In the genomic region with DNA sequence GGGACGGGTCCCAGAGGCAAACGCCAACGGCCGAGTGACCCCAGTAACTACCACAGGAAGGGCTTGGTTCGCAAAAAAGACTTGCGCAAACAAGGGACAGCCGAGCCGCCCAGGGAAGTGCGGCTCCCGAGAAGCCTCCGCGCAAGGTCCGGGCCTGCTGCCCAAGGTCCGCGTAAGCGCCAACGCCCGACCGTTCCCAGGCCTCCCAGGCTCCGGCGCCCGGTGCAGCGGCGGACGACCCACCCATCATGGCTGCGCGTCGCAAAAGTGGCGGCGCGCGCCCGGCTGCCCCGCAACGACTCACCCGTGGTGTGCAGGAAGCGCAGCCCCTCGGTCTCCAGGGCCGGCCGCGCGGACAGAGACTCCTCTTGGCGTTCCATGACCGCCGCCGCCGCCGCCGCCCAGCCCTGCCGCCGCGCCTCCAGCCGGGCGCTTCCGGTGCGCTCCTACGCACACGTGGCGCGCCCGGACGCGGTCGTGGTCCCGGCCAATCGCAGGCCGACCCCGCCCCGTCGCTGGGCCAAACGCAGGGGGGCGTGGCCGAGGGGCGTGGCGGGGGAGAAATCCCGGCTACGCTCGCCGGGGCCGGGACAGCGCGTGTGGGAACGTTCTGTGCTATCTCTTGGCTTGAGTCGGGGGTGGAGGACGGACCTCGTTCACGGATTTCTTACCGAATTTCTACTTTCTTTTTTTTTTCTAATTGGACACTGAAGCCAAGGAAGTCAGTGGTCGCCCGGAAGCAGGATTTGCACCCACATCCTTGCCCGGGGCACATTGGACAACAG, we compare ENCODE assay signal across 8 cellular contexts. TPM values are rescaled to one million over a fixed set of nuclear protein-coding genes. Genes with fewer than 3 reads are reported as not detected.
A peak's percentile ranks its signal among the peaks of the same experiment; 100 is the strongest.
DNase-seq lines count a peak whose midpoint lies in the region; FAIRE-seq and TF ChIP-seq lines count a peak whose summit lies in the region.

A gene with protein sequence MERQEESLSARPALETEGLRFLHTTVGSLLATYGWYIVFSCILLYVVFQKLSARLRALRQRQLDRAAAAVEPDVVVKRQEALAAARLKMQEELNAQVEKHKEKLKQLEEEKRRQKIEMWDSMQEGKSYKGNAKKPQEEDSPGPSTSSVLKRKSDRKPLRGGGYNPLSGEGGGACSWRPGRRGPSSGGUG (minus strand): TSS at position 448 of the 785 bp plus-strand sequence. CDS start 68 bp downstream, at position 380.

- H3K27ac Mint-ChIP-seq in activated naive CD4-positive, alpha-beta T cell treated with anti-CD3 and anti-CD28 coated beads for 36 hours: peak within 1 kb of the TSS; percentile 54

- TF ChIP-seq CTCF in neutrophil (IDR thresholded peaks at IDR 0.05): peak; percentile 57

- no peaks in the 10 kb centered on the region for H3K9me2 ChIP-seq in GM23248 (ENCODE audit: insufficient read depth)

- peak; percentile 98 for DNase-seq in GM23248
- DNase-seq in Kasumi-1 (lab: John Stamatoyannopoulos, UW): peak; percentile 71 to 78
- DNase-seq in SK-N-MC (ENCODE audit: low read depth, low spot score): no peak
- peak; percentile 85 for DNase-seq in activated naive CD4-positive, alpha-beta T cell treated with anti-CD3 and anti-CD28 coated beads for 36 hours
- DNase-seq in frontal cortex (ENCODE audit: low spot score in 2 of 2): peak; percentile 88 to 90
- peak in 48 of 49 donors; percentile 24 to 93 (median 76) for DNase-seq in substantia nigra (lab: John Stamatoyannopoulos, UW)

- intact Hi-C loops in activated naive CD4-positive, alpha-beta T cell treated with anti-CD3 and anti-CD28 coated beads for 36 hours (cut with micrococcal nuclease): loop anchor here (1.0 to 5.0 kb wide), 3 partner anchors 18 to 375 kb away; a partner anchor contains a TSS

- peaks cover 43% of the 10 kb centered on the region for H3K79me2 ChIP-seq in GM23248 (ENCODE audit: insufficient read depth)

- H3K27ac ChIP-seq in GM23248 (peak within 1 kb of the TSS; percentile 98), SK-N-MC (no peak within 1 kb of the TSS), neutrophil (peak within 1 kb of the TSS; percentile 88), substantia nigra (ENCODE audit: low read depth, low read length, poor library complexity, severe bottlenecking) (peak within 1 kb of the TSS; percentile 9)

- peak within 1 kb of the TSS; percentile 90 for H3K4me3 Mint-ChIP-seq in activated naive CD4-positive, alpha-beta T cell treated with anti-CD3 and anti-CD28 coated beads for 36 hours

- CTCF ChIA-PET in activated naive CD4-positive, alpha-beta T cell treated with anti-CD3 and anti-CD28 coated beads for 36 hours (lab: Charles Lee): no interaction called here

- 1% methylated on average over 74 to 80 of the region's 91 CpGs for WGBS in GM23248 (ENCODE audit: low coverage in 1 of 2, low lambda C conversion rate in 2 of 2, missing lambda C conversion rate in 2 of 2), 2 experiments

- H3K9ac ChIP-seq in ES-I3 (ENCODE audit: low read depth, low read length): peak within 1 kb of the TSS; percentile 77
- peak within 1 kb of the TSS; percentile 100 for H3K9ac ChIP-seq in GM23248
- peak within 1 kb of the TSS; percentile 72 for H3K9ac ChIP-seq in SK-N-MC (ENCODE audit: insufficient read length)

- H3K9me3 ChIP-seq in ES-I3 (ENCODE audit: control insufficient read depth, insufficient read depth, low read length) (no peaks in the 10 kb centered on the region), GM23248 (ENCODE audit: low read depth) (no peaks in the 10 kb centered on the region), SK-N-MC (ENCODE audit: low read depth, low read length) (no peaks in the 10 kb centered on the region), neutrophil (no peaks in the 10 kb centered on the region)

- peak within 1 kb of the TSS; percentile 99 for H3K4me2 ChIP-seq in GM23248 (ENCODE audit: unreplicated experiment)

- peaks cover 56% of the 10 kb centered on the region for H3F3A ChIP-seq in GM23248 (ENCODE audit: insufficient read depth)

- H3K36me3 Mint-ChIP-seq in activated naive CD4-positive, alpha-beta T cell treated with anti-CD3 and anti-CD28 coated beads for 36 hours (ENCODE audit: low read depth): peaks cover 25% of the 10 kb centered on the region

- FAIRE-seq in frontal cortex (lab: Jason Lieb, UNC): no peak

- peaks cover 21% of the 10 kb centered on the region for H3K4me1 Mint-ChIP-seq in activated naive CD4-positive, alpha-beta T cell treated with anti-CD3 and anti-CD28 coated beads for 36 hours (ENCODE audit: low read depth)

- H4K20me1 ChIP-seq in GM23248 (ENCODE audit: insufficient read depth): no peaks in the 10 kb centered on the region

- in situ Hi-C loops in GM23248 (cut with MboI): no loop called here

- H3K27me3 Mint-ChIP-seq in activated naive CD4-positive, alpha-beta T cell treated with anti-CD3 and anti-CD28 coated beads for 36 hours (ENCODE audit: low read depth): no peaks in the 10 kb centered on the region

- no peaks in the 10 kb centered on the region for H3K9me3 Mint-ChIP-seq in activated naive CD4-positive, alpha-beta T cell treated with anti-CD3 and anti-CD28 coated beads for 36 hours

- H3K36me3 ChIP-seq in ES-I3 (ENCODE audit: insufficient read depth, low read length) (peaks cover 35% of the 10 kb centered on the region), GM23248 (ENCODE audit: low read depth) (peaks cover 50% of the 10 kb centered on the region), SK-N-MC (ENCODE audit: insufficient read depth, low read length) (peaks cover 51% of the 10 kb centered on the region), neutrophil (peaks cover 52% of the 10 kb centered on the region)

- H3K4me1 ChIP-seq in ES-I3 (ENCODE audit: insufficient read depth, low read length) (0 out of 2 replicates have a peak, but pooled peaks cover 4% of the 10 kb centered on the region), GM23248 (ENCODE audit: insufficient read depth) (peaks cover 13% of the 10 kb centered on the region; the same call in 1 of the 2 replicates), neutrophil (ENCODE audit: control insufficient read depth in 1 of 2, insufficient read depth in 1 of 2, low read depth in 1 of 2, low read length in 1 of 2) (peaks cover 13% of the 10 kb centered on the region in 2 experiments)

- H3K27me3 ChIP-seq in GM23248 (replicated peaks; ENCODE audit: insufficient read depth) (no peaks in the 10 kb centered on the region), neutrophil (no peaks in the 10 kb centered on the region)

- peak within 1 kb of the TSS; percentile 82 for H2AFZ ChIP-seq in GM23248

- H3K4me3 ChIP-seq in GM23248 (peak within 1 kb of the TSS; percentile 99), SK-N-MC (peak within 1 kb of the TSS; percentile 78), neutrophil (ENCODE audit: low read depth in 1 of 2, low read length in 1 of 2) (peak within 1 kb of the TSS; percentile 74 to 97)

RNA-seq across cellular contexts. Expression of the gene that starts here (rescaled TPM):
- total RNA-seq in GM23248 (2014; rRNA removed; shearing (Covaris generic)): 98.7 and 98.9 TPM in 2 replicates
- 142 TPM in 2 replicates for polyA plus RNA-seq in GM23248 (2016; fragmentation: Nextera tagmentation; extraction: Ambion mirVana)
- 10 to 100 TPM; 13.1 to 15.3 TPM for total RNA-seq in activated naive CD4-positive, alpha-beta T cell treated with anti-CD3 and anti-CD28 coated beads for 36 hours
- total RNA-seq in frontal cortex: 48.9 TPM
